Comparison of ENCODE assay signal across 6 cellular contexts in the genomic region with DNA sequence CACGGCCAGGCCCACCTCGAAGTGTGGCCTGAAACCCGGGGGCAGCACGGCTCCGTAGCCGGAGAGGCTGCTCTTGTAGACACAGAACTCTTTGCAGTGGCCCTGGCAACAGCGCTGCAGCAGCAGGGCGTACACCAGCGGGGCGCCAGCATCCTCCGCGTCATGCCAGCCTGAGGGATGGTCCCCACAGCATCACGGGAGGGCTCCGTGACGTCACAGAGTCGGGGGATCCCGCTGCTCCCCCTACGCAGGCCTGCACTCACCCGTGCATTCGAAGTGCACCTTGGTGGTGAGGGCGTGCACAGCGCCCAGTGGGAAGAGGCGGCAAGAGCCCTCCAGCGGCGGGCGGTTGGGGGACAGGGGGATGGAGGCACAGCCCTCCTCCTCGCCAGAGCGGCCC. TPM values are rescaled to one million over a fixed set of nuclear protein-coding genes. Genes with fewer than 3 reads are reported as not detected.
"Had no signal": no experiment of that assay in that cellular context is flagged by ENCODE, and none has a peak within 500 bp of the region (broad histone marks: within the 10 kb centered on the region; RNA-seq: fewer than 3 reads in every experiment).

No MANE protein-coding gene starts in this region.

RNA-seq across cellular contexts. Expression of gene NPIPA8, which starts 46.2 kb away (rescaled TPM):
- total RNA-seq: LHCN-M2, NCI-H460, PC-9, Right ventricle myocardium superior, RPMI7951, SJSA1 had no signal
